Comparison of ENCODE assay signal across 8 cellular contexts in genomic region chr14:58297762-58298476, GRCh38. TPM values are rescaled to one million over a fixed set of nuclear protein-coding genes. Genes with fewer than 3 reads are reported as not detected.
A peak's percentile ranks its signal among the peaks of the same experiment; 100 is the strongest.
DNase-seq lines count a peak whose midpoint lies in the region; ATAC-seq and TF ChIP-seq lines count a peak whose summit lies in the region.

No MANE protein-coding gene starts in this region.

- ATAC-seq in HG02870 (IDR thresholded peaks at IDR 0.05; ENCODE audit: unreplicated experiment) (peak; percentile 79), right cardiac atrium (peak; percentile 97)

- intact Hi-C loops in right cardiac atrium (cut with DNase I): loop anchor here in 2 of 4 donors (10.0 kb wide), 1 partner anchor 53 kb away; the partner anchor contains the start of gene PSMA3 (in 2 of the 2)
- intact Hi-C loops in vagina (cut with DNase I): loop anchor here (2.0 kb wide), 1 partner anchor 57 kb away; no protein-coding TSS in a partner anchor

- in situ Hi-C loops in GM13977 (cut with MboI; ENCODE audit: low pct_unique_long_range_greater_than_20kb, low sequenced_read_pairs, unreplicated experiment): no loop called here

- H3K36me3 ChIP-seq in vagina: peaks cover 0 to 21% of the 10 kb centered on the region in 2 donors

- WGBS in right cardiac atrium: under 1% methylated on average over 40 of the region's 40 CpGs

- H3K27ac ChIP-seq in right cardiac atrium (ENCODE audit: low read length) (peak overlapping the region; percentile 97), vagina (peak overlapping the region; percentile 97)

- H3K4me1 ChIP-seq in right cardiac atrium (ENCODE audit: control insufficient read depth, insufficient read depth, low read length) (peaks cover 8% of the 10 kb centered on the region), vagina (peaks cover 63% of the 10 kb centered on the region)

- TF ChIP-seq POLR2A in vagina (IDR thresholded peaks at IDR 0.05): peak in 1 of 2 donors; percentile 74

- no peak for TF ChIP-seq CTCF in GM13977 (IDR thresholded peaks at IDR 0.05; ENCODE audit: extremely low read depth, insufficient read depth, missing control alignments)
- peak in 1 of 3 experiments; percentile 6 for TF ChIP-seq CTCF in vagina (IDR thresholded peaks at IDR 0.05)

- H3K9me3 ChIP-seq in right cardiac atrium (ENCODE audit: control insufficient read depth, low read length): no peaks in the 10 kb centered on the region
- H3K9me3 ChIP-seq in vagina: no peaks in the 10 kb centered on the region

- H3K4me3 ChIP-seq in right cardiac atrium (ENCODE audit: low read length): peak overlapping the region; percentile 100
- H3K4me3 ChIP-seq in vagina: peak overlapping the region; percentile 68 to 98

- H3K27me3 ChIP-seq in right cardiac atrium (ENCODE audit: control insufficient read depth, insufficient read depth) (no peaks in the 10 kb centered on the region), vagina (no peaks in the 10 kb centered on the region)

- DNase-seq in GM13977 (ENCODE audit: low spot score) (peak; percentile 96), NCI-H146 treated with DMSO at 0.1 percent for 48 hours (lab: John Stamatoyannopoulos, UW; ENCODE audit: unreplicated experiment) (peak; percentile 98), T-helper 1 cell (peak; percentile 99 to 100 (median 99)), anterior cingulate cortex (lab: John Stamatoyannopoulos, UW) (peak; percentile 94 to 100 (median 98)), right cardiac atrium (peak; percentile 98 to 99 (median 99)), pulmonary artery endothelial cell (ENCODE audit: low read depth, low spot score) (peak; percentile 100), vagina (ENCODE audit: extremely low spot score in 2 of 2) (peak; percentile 98 to 100)

RNA-seq across cellular contexts. Expression of gene ARID4A, which starts 0.4 kb away (rescaled TPM):
- total RNA-seq in right cardiac atrium: 10 to 100 TPM; 17.1 to 26.1 (median 18.1) TPM
- polyA plus RNA-seq in right cardiac atrium: 8.3 TPM
- 9.4 and 13.4 TPM in 2 replicates for total RNA-seq in pulmonary artery endothelial cell
- total RNA-seq in vagina: 20.6 TPM

RNA-seq across cellular contexts. Expression of gene PSMA3, which starts 53.3 kb away (rescaled TPM):
- total RNA-seq in right cardiac atrium: 100 to 1,000 TPM; 112 to 147 (median 124) TPM
- polyA plus RNA-seq in right cardiac atrium: 159 TPM
- 166 and 208 TPM in 2 replicates for total RNA-seq in pulmonary artery endothelial cell
- total RNA-seq in vagina: 73.7 TPM

Comparison
In these comparisons a context has a peak if more than half of its experiments do, and no peak if none do; other contexts are left out.
1. Peak in every context shown above with its lines: DNase-seq, ATAC-seq, H3K4me3 ChIP-seq and H3K27ac ChIP-seq.